Comparison of ENCODE assay signal across 17 cellular contexts in the genomic region with DNA sequence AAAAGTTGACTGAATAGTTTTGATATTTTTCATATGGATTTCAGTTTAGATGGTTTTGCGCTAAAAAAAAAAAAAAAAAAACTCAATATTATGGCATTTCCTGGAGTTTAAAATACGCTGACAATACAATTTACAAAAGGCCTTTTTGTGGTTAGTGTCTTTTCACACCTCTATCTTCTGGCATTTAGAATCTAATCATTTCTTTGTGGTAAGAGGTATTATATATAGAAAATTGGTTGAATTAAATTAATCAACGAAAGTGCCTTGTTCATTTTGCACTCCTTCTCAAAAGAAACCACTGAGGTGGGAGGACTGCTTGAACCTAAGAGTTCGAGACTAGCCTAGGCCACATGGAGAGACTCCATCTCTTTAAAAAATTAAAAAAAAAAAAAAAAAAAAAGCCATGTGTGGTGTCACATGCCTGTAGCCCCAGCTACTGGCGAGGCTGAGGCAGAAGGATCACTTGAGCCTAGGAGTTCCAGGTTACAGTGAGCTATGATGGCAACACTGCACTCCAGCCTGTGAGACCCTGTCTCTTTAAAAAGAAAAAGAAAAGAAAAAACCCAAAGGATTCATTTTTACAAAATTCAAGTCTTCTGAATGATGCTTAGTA.
DNase-seq lines count a peak whose midpoint lies in the region; ATAC-seq and TF ChIP-seq lines count a peak whose summit lies in the region.
"Had no signal": no experiment of that assay in that cellular context is flagged by ENCODE, and none has a peak within 500 bp of the region (broad histone marks: within the 10 kb centered on the region; RNA-seq: fewer than 3 reads in every experiment).

No MANE protein-coding gene starts in this region.

- intact Hi-C loops in transverse colon (cut with DNase I; ENCODE audit: low total_unique reads): no loop called here

- POLR2A ChIA-PET in GM10248 (lab: Yijun Ruan, JAX): interaction anchor here (0.6 kb wide), 2 partner anchors 71 to 90 kb away, joined by 3 to 5 read pairs; a partner anchor contains a TSS

- in situ Hi-C loops in transverse colon (cut with MboI; ENCODE audit: low pct_ligation_motif_present in 1 of 4, low pct_unique_long_range_greater_than_20kb in 1 of 4, low sequenced_read_pairs in 3 of 4): no loop called here

- H3K27ac ChIP-seq in Peyer's patch: peak overlapping the region in 3 of 4 donors; percentile 29 to 57 (median 51)
- peak overlapping the region; percentile 93 for H3K27ac ChIP-seq in effector memory CD4-positive, alpha-beta T cell (ENCODE audit: insufficient read depth, low read length, poor library complexity, severe bottlenecking)
- peak overlapping the region; percentile 1 to 56 (median 4) for H3K27ac ChIP-seq in transverse colon
- H3K27ac ChIP-seq: neutrophil, RWPE1 had no signal

- H3K9me3 ChIP-seq in Peyer's patch: no peaks in the 10 kb centered on the region
- no peaks in the 10 kb centered on the region for H3K9me3 ChIP-seq in effector memory CD4-positive, alpha-beta T cell (ENCODE audit: control insufficient read depth, low read length)
- H3K9me3 ChIP-seq in transverse colon: no peaks in the 10 kb centered on the region
- H3K9me3 ChIP-seq: adrenal gland, neutrophil had no signal

- CTCF ChIA-PET in GM10248 (lab: Yijun Ruan, JAX): interaction anchor here (0.9 to 2.9 kb wide), 6 partner anchors 11 to 61 kb away, joined by 3 to 11 read pairs (median 4); no protein-coding TSS in a partner anchor

- TF ChIP-seq CTCF in Peyer's patch (IDR thresholded peaks at IDR 0.05): no peak
- no peak for TF ChIP-seq CTCF in transverse colon (IDR thresholded peaks at IDR 0.05)
- no peak for TF ChIP-seq CTCF in GM10248 (IDR thresholded peaks at IDR 0.05; ENCODE audit: control extremely low read depth, extremely low read depth, low read depth, missing control alignments)

- no peak for TF ChIP-seq EP300 in transverse colon (IDR thresholded peaks at IDR 0.05; ENCODE audit: low read depth)

- peak overlapping the region; percentile 92 for H3K27ac Mint-ChIP-seq in activated T-cell treated with anti-CD3 and anti-CD28 coated beads, Interleukin-2, amount 50 U/mL, for 72 hours

- no peaks in the 10 kb centered on the region for H3K9me3 Mint-ChIP-seq in activated T-cell treated with anti-CD3 and anti-CD28 coated beads, Interleukin-2, amount 50 U/mL, for 72 hours

- no peak for DNase-seq in activated T-cell treated with anti-CD3 and anti-CD28 coated beads, Interleukin-2, amount 50 U/mL, for 72 hours
- DNase-seq in activated T-cell treated with anti-CD3 and anti-CD28 coated beads, Interleukin-2, amount 50 U/mL, for 1 hour: no peak
- no peak for DNase-seq in Peyer's patch
- DNase-seq in effector memory CD4-positive, alpha-beta T cell: no peak
- no peak for DNase-seq in transverse colon
- no peak for DNase-seq in NCI-H82 treated with DMSO at 0.1 percent for 48 hours (lab: John Stamatoyannopoulos, UW; ENCODE audit: unreplicated experiment)
- DNase-seq in GM10248 (ENCODE audit: extremely low spot score): no peak
- DNase-seq: activated CD4-positive, alpha-beta T cell treated with anti-CD3 and anti-CD28 coated beads, Interleukin-2, amount 50 U/mL, for 4 hours; adrenal gland; central memory CD4-positive, alpha-beta T cell; NCI-H2029; stimulated activated CD4-positive, alpha-beta T cell treated with anti-CD3 and anti-CD28 coated beads, Interleukin-4, amount 100 ng/mL, for 4 hours had no signal

- TF ChIP-seq POLR2A in Peyer's patch (IDR thresholded peaks at IDR 0.05) (no peak), transverse colon (IDR thresholded peaks at IDR 0.05) (no peak)

- H3K27me3 Mint-ChIP-seq in activated T-cell treated with anti-CD3 and anti-CD28 coated beads, Interleukin-2, amount 50 U/mL, for 72 hours (ENCODE audit: low read depth): no peaks in the 10 kb centered on the region

- H3K36me3 ChIP-seq in Peyer's patch: no peaks in the 10 kb centered on the region
- peaks cover 5% of the 10 kb centered on the region for H3K36me3 ChIP-seq in effector memory CD4-positive, alpha-beta T cell (ENCODE audit: control insufficient read depth, insufficient read depth, low read length)
- H3K36me3 ChIP-seq in transverse colon: no peaks in the 10 kb centered on the region
- H3K36me3 ChIP-seq: adrenal gland, neutrophil had no signal

- WGBS in transverse colon (ENCODE audit: low coverage in 1 of 2), 2 donors: 72 to 75% methylated on average over 5 of the region's 5 CpGs

- H3K4me1 ChIP-seq in Peyer's patch (peaks cover 0 to 8% (median 4%) of the 10 kb centered on the region in 4 donors), transverse colon (peaks cover 0 to 16% (median 4%) of the 10 kb centered on the region in 4 donors)
- H3K4me1 ChIP-seq in effector memory CD4-positive, alpha-beta T cell (ENCODE audit: control insufficient read depth, insufficient read depth, low read length, poor library complexity, severe bottlenecking): peaks cover 67% of the 10 kb centered on the region

- H3K27me3 ChIP-seq in Peyer's patch: no peaks in the 10 kb centered on the region
- no peaks in the 10 kb centered on the region for H3K27me3 ChIP-seq in effector memory CD4-positive, alpha-beta T cell (replicated peaks; ENCODE audit: control insufficient read depth, insufficient read depth, low read length, poor library complexity, severe bottlenecking)
- H3K27me3 ChIP-seq in transverse colon: no peaks in the 10 kb centered on the region
- H3K27me3 ChIP-seq: adrenal gland, neutrophil had no signal

- ATAC-seq in activated T-cell treated with anti-CD3 and anti-CD28 coated beads, Interleukin-2, amount 50 U/mL, for 72 hours (replicated peaks in 1 of 2): peak in 1 of 2 donors; percentile 12
- ATAC-seq in GM19351 (IDR thresholded peaks at IDR 0.05; ENCODE audit: unreplicated experiment): no peak
- ATAC-seq: HCT116, sciatic nerve had no signal

- peaks cover 2% of the 10 kb centered on the region in 2 donors for H3K36me3 Mint-ChIP-seq in activated T-cell treated with anti-CD3 and anti-CD28 coated beads, Interleukin-2, amount 50 U/mL, for 72 hours (ENCODE audit: insufficient read depth in 2 of 2)

- H3K4me1 Mint-ChIP-seq in activated T-cell treated with anti-CD3 and anti-CD28 coated beads, Interleukin-2, amount 50 U/mL, for 72 hours (ENCODE audit: low read depth): peaks cover 83% of the 10 kb centered on the region

- no peak overlapping the region for H3K4me3 ChIP-seq in Peyer's patch
- H3K4me3 ChIP-seq in effector memory CD4-positive, alpha-beta T cell (ENCODE audit: insufficient read depth, low read depth, low read length, poor library complexity, severe bottlenecking): no peak overlapping the region
- no peak overlapping the region for H3K4me3 ChIP-seq in transverse colon
- H3K4me3 ChIP-seq: adrenal gland had no signal

- peak overlapping the region; percentile 76 to 86 for H3K4me3 Mint-ChIP-seq in activated T-cell treated with anti-CD3 and anti-CD28 coated beads, Interleukin-2, amount 50 U/mL, for 72 hours

Comparison
In these comparisons a context has a peak if more than half of its experiments do, and no peak if none do; other contexts are left out.
1. H3K27ac ChIP-seq: peak in every context shown above with its lines; median percentile 93 in effector memory CD4-positive, alpha-beta T cell; 51 in Peyer's patch; 4 in transverse colon.